14 cellular contexts compared by ENCODE assay signal in the genomic region with DNA sequence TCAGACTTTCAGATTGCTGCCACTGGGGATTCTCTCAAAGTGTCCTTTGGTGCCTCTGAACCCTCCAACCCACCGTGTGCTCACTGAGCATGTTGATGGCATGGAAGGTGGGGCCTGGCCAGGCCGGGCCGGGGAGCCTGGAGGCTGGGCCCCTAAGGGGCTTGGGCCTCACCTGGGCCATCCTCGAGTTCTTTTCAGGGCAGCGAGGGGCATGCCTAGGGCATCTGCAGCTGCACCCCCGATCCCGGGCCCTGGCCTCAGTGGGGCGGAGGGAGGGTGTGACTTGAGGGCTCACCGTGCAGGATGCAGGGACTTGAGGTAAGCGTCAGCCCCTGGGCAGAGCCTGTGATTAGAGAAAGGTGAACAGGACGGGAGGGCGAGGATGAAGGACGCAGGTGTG.
"Had no signal": no experiment of that assay in that cellular context is flagged by ENCODE, and none has a peak within 500 bp of the region (broad histone marks: within the 10 kb centered on the region; RNA-seq: fewer than 3 reads in every experiment).

No MANE protein-coding gene starts in this region.

- FAIRE-seq: astrocyte, islet of Langerhans, urothelium cell line had no signal

- H3K27ac Mint-ChIP-seq: activated naive CD4-positive, alpha-beta T cell treated with anti-CD3 and anti-CD28 coated beads for 36 hours had no signal

- H3K27me3 ChIP-seq: gastroesophageal sphincter, heart right ventricle had no signal

- H3K4me3 ChIP-seq: gastroesophageal sphincter, heart right ventricle, skin epidermis had no signal

- H3K36me3 ChIP-seq: gastroesophageal sphincter, heart right ventricle had no signal

- H3K9me3 ChIP-seq: gastroesophageal sphincter, heart right ventricle had no signal

- H3K36me3 Mint-ChIP-seq: naive thymus-derived CD4-positive, alpha-beta T cell had no signal

- H3K27me3 Mint-ChIP-seq: activated T-helper 17 cell treated with anti-CD3 and anti-CD28 coated beads, Interleukin-2, amount 50 U/mL, for 72 hours had no signal

- ATAC-seq: activated T-helper 17 cell treated with anti-CD3 and anti-CD28 coated beads, Interleukin-2, amount 50 U/mL, for 72 hours; gastroesophageal sphincter; naive thymus-derived CD4-positive, alpha-beta T cell had no signal

- DNase-seq: activated CD4-positive, CD25-positive, alpha-beta regulatory T cell treated with anti-CD3 and anti-CD28 coated beads, Interleukin-2, amount 50 U/mL, for 72 hours; activated naive CD4-positive, alpha-beta T cell treated with anti-CD3 and anti-CD28 coated beads for 36 hours; activated T-cell treated with anti-CD3 and anti-CD28 coated beads for 4 hours; erythroblast; heart right ventricle; naive thymus-derived CD4-positive, alpha-beta T cell; nucleus accumbens; SW 1271 had no signal

- H3K9me3 Mint-ChIP-seq: activated naive CD4-positive, alpha-beta T cell treated with anti-CD3 and anti-CD28 coated beads for 36 hours; activated T-helper 17 cell treated with anti-CD3 and anti-CD28 coated beads, Interleukin-2, amount 50 U/mL, for 72 hours; naive thymus-derived CD4-positive, alpha-beta T cell had no signal
